In genomic region chr2:188786368-188786781, GRCh38 we compare ENCODE assay signal across 10 cellular contexts.
DNase-seq lines count a peak whose midpoint lies in the region; ATAC-seq and TF ChIP-seq lines count a peak whose summit lies in the region.
"Had no signal": no experiment of that assay in that cellular context is flagged by ENCODE, and none has a peak within 500 bp of the region (broad histone marks: within the 10 kb centered on the region; RNA-seq: fewer than 3 reads in every experiment).

No MANE protein-coding gene starts in this region.

- intact Hi-C loops in colonic mucosa (cut with DNase I) = no loop called here
- intact Hi-C loops in tibial artery (cut with DNase I; ENCODE audit: low total_unique reads) = loop anchor here (10.0 kb wide), 1 partner anchor 188 kb away; the partner anchor contains the start of gene COL3A1
- intact Hi-C loops in OCI-LY7 (cut with micrococcal nuclease; ENCODE audit: unreplicated experiment) = no loop called here

- H3K4me1 ChIP-seq in colonic mucosa (no peaks in the 10 kb centered on the region), lung (ENCODE audit: control insufficient read depth in 2 of 2, insufficient read depth in 2 of 2, low read length in 2 of 2) (no peaks in the 10 kb centered on the region), tibial artery (peaks cover 0 to 53% (median 10%) of the 10 kb centered on the region in 4 donors), OCI-LY7 (ENCODE audit: insufficient read depth, low read length, poor library complexity, severe bottlenecking) (no peaks in the 10 kb centered on the region)

- H3K9ac ChIP-seq in colonic mucosa (ENCODE audit: low read depth in 2 of 2, low read length in 2 of 2) = no peak overlapping the region

- CTCF ChIA-PET in OCI-LY7 (lab: Charles Lee; ENCODE audit: unreplicated experiment) = no interaction called here

- H2AFZ ChIP-seq in OCI-LY7 (ENCODE audit: low read length) = no peak overlapping the region

- no peak overlapping the region for H3K4me3 ChIP-seq in colonic mucosa
- no peak overlapping the region for H3K4me3 ChIP-seq in lung
- H3K4me3 ChIP-seq in tibial artery = peak overlapping the region; percentile 17 to 26
- no peak overlapping the region for H3K4me3 ChIP-seq in OCI-LY7 (ENCODE audit: low read depth, low read length, poor library complexity, severe bottlenecking)

- no peak for TF ChIP-seq CTCF in colonic mucosa (IDR thresholded peaks at IDR 0.05)
- no peak for TF ChIP-seq CTCF in lung (IDR thresholded peaks at IDR 0.05; ENCODE audit: control extremely low read depth, extremely low read depth)
- TF ChIP-seq CTCF in tibial artery (IDR thresholded peaks at IDR 0.05) = no peak
- no peak for TF ChIP-seq CTCF in OCI-LY7 (conservative IDR thresholded peaks at IDR 0.05; ENCODE audit: low read length)

- no TSS peak for BruUV-seq in OCI-LY7 (replicated peaks; lab: Mats Ljungman, UMichigan)

- no peaks in the 10 kb centered on the region for H3K36me3 ChIP-seq in colonic mucosa
- no peaks in the 10 kb centered on the region for H3K36me3 ChIP-seq in lung (ENCODE audit: control insufficient read depth in 2 of 2, insufficient read depth in 2 of 2, low read length in 2 of 2)
- no peaks in the 10 kb centered on the region for H3K36me3 ChIP-seq in tibial artery
- no peaks in the 10 kb centered on the region for H3K36me3 ChIP-seq in OCI-LY7 (ENCODE audit: insufficient read depth, low read length)

- H3K9me3 ChIP-seq in colonic mucosa (no peaks in the 10 kb centered on the region), lung (ENCODE audit: control insufficient read depth in 2 of 2, insufficient read depth in 1 of 2, low read length in 1 of 2) (no peaks in the 10 kb centered on the region), tibial artery (no peaks in the 10 kb centered on the region), OCI-LY7 (ENCODE audit: low read length) (no peaks in the 10 kb centered on the region)

- H3K9me2 ChIP-seq in OCI-LY7 (ENCODE audit: insufficient read depth, low read length) = no peaks in the 10 kb centered on the region

- no peak overlapping the region for H3K4me2 ChIP-seq in OCI-LY7 (ENCODE audit: low read length)

- POLR2A ChIA-PET in OCI-LY7 (lab: Charles Lee) = no interaction called here

- WGBS in lung, 2 donors = 46 to 60% methylated on average over 3 of the region's 3 CpGs

- no peaks in the 10 kb centered on the region for H4K20me1 ChIP-seq in OCI-LY7 (ENCODE audit: insufficient read depth, low read length)

- H3K27ac ChIP-seq in colonic mucosa (peak overlapping the region; percentile 63), lung (ENCODE audit: low read depth in 1 of 2, low read length in 1 of 2) (peak overlapping the region in 1 of 2 donors; percentile 74), tibial artery (peak overlapping the region; percentile 75), OCI-LY7 (ENCODE audit: low read depth, low read length, poor library complexity, severe bottlenecking) (no peak overlapping the region)

- peak; percentile 57 for ATAC-seq in lung (ENCODE audit: insufficient read depth, low FRiP score)
- no peak for ATAC-seq in HG03196 (IDR thresholded peaks at IDR 0.05; ENCODE audit: unreplicated experiment)
- ATAC-seq in HG02981 (IDR thresholded peaks at IDR 0.05; ENCODE audit: unreplicated experiment) = no peak

- H3K27me3 ChIP-seq in colonic mucosa = no peaks in the 10 kb centered on the region
- H3K27me3 ChIP-seq in lung (ENCODE audit: control insufficient read depth, insufficient read depth) = no peaks in the 10 kb centered on the region
- H3K27me3 ChIP-seq in tibial artery = no peaks in the 10 kb centered on the region

- no peaks in the 10 kb centered on the region for H3K79me2 ChIP-seq in OCI-LY7 (ENCODE audit: insufficient read depth, low read depth, low read length)

- DNase-seq in NCI-H1105 (lab: John Stamatoyannopoulos, UW) (peak; percentile 25), colonic mucosa (no peak), lung (ENCODE audit: low spot score) (no peak), tibial artery (no peak), OCI-LY7 (ENCODE audit: low spot score) (no peak)
- DNase-seq in effector CD4-positive, alpha-beta T cell = no peak
- DNase-seq: activated effector memory CD4-positive, alpha-beta T cell treated with anti-CD3 and anti-CD28 coated beads, Interleukin-2, amount 50 U/mL, for 16 hours; stimulated activated CD4-positive, alpha-beta T cell treated with anti-CD3 and anti-CD28 coated beads, Interleukin-12 subunit alpha, Interleukin-12 subunit beta, amount 100 ng/mL, for 4 hours had no signal

Comparison
In these comparisons a context has a peak if more than half of its experiments do, and no peak if none do; other contexts are left out.
1. H3K4me3 ChIP-seq: peak in tibial artery (2 of 2); none in colonic mucosa (single experiment), lung (single experiment) and OCI-LY7 (single experiment).